Comparison of ENCODE assay signal across 1 cellular context in the genomic region with DNA sequence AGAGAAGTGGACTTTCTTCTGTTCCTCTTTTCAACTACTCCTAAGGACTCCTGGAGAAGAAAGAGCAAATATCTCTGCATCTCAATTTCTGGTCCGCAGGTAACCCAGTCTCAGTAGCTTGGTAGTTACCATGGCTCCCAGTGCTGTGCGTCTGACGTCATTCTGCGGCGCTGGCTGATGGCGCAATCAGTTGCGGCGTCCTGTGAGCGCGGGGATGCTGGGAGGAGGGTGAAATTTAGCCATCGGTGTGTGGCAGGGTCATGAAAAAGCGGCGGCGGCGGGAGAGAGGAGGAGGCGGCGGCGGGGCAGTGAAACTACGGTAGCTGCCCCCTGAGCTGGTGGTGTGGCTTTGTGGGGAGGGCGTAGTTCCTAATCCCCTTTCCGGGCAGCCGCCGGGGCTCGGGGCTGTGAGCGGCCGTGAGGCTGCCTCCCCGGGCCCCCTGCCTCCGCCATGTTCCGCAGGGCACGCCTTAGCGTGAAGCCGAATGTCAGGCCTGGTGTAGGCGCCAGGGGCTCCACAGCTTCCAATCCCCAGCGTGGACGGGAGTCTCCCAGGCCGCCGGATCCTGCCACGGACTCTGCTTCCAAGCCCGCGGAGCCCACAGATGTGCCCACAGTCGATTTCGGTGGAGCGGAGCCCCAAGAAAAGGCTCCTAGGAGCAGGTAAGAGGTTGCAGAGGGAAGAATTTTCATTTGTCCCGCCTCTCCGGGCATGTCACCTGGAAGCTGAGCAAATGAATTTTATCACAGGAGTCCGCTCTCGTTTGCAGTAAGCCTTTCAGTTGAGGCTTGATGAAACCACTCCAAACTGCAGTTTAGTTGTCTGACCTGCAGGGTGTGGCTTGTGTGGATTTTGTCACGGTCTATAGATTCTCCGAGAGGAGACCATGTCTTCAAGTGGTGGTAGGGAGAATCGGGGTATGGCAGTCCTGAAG.
TF ChIP-seq lines count a peak whose summit lies in the region.

A gene with protein sequence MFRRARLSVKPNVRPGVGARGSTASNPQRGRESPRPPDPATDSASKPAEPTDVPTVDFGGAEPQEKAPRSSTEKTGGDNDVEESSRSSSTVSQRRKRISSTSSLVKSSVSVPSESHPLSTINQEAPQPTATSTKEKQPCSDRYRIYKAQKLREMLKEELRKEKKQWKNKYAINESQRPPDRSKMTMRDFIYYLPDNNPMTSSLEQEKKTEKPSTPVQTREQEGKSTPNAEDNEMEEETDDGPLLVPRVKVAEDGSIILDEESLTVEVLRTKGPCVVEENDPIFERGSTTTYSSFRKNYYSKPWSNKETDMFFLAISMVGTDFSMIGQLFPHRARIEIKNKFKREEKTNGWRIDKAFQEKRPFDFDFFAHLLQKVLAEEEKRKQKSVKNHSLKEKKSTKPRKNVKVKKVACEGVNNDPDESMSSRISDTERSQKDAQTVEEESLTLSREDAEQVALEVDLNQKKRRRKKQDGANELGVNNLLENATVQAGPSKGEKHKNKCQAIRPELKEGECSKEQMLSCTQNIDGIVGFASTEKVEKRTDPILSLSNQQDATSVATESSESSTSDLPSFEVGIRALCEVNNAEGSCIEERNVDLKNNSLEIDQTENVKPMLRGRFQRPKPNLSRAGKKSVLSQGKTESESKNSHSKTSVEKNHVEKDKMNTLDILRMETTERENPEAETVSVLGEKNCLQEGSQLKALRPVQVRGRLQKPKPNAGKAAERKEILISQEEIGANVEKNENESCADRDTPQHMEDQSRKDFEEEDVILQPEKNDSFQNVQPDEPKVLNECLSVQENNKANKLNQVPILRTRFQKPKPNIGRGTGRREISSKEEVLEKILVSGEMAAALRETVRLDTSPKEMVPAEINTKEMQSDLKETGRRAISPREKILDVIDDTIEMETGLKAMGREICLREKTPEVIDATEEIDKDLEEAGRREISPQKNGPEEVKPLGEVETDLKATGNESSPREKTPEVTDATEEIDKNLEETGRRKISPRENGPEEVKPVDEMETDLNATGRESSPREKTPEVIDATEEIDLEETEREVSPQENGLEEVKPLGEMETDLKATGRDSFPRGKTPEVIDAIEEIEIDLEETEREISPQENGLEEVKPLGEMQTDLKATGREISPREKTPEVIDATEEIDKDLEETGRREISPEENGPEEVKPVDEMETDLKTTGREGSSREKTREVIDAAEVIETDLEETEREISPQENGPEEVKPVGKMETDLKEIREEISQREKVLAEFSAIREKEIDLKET (N-terminal part only) (plus strand): TSS at position 225 of the 935 bp plus-strand sequence. CDS start 227 bp downstream, at position 452.

TF ChIP-seq in WTC11, 78 proteins besides CTCF, POLR2A, EP300 and RAD21 (continued from another document and continues in another):
- TF ChIP-seq, protein P1, sequence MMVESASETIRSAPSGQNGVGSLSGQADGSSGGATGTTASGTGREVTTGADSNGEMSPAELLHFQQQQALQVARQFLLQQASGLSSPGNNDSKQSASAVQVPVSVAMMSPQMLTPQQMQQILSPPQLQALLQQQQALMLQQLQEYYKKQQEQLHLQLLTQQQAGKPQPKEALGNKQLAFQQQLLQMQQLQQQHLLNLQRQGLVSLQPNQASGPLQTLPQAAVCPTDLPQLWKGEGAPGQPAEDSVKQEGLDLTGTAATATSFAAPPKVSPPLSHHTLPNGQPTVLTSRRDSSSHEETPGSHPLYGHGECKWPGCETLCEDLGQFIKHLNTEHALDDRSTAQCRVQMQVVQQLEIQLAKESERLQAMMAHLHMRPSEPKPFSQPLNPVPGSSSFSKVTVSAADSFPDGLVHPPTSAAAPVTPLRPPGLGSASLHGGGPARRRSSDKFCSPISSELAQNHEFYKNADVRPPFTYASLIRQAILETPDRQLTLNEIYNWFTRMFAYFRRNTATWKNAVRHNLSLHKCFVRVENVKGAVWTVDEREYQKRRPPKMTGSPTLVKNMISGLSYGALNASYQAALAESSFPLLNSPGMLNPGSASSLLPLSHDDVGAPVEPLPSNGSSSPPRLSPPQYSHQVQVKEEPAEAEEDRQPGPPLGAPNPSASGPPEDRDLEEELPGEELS (CRISPR knock-in tag; IDR thresholded peaks at IDR 0.05) = no peak; the same call in 1 of the 2 replicates
- TF ChIP-seq, protein P2, sequence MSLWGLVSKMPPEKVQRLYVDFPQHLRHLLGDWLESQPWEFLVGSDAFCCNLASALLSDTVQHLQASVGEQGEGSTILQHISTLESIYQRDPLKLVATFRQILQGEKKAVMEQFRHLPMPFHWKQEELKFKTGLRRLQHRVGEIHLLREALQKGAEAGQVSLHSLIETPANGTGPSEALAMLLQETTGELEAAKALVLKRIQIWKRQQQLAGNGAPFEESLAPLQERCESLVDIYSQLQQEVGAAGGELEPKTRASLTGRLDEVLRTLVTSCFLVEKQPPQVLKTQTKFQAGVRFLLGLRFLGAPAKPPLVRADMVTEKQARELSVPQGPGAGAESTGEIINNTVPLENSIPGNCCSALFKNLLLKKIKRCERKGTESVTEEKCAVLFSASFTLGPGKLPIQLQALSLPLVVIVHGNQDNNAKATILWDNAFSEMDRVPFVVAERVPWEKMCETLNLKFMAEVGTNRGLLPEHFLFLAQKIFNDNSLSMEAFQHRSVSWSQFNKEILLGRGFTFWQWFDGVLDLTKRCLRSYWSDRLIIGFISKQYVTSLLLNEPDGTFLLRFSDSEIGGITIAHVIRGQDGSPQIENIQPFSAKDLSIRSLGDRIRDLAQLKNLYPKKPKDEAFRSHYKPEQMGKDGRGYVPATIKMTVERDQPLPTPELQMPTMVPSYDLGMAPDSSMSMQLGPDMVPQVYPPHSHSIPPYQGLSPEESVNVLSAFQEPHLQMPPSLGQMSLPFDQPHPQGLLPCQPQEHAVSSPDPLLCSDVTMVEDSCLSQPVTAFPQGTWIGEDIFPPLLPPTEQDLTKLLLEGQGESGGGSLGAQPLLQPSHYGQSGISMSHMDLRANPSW (CRISPR knock-in tag; conservative IDR thresholded peaks at IDR 0.05; ENCODE audit: low read depth) = no peak
- TF ChIP-seq ETV6 (CRISPR knock-in tag; IDR thresholded peaks at IDR 0.05) = no peak
- TF ChIP-seq ESRRA (CRISPR knock-in tag; IDR thresholded peaks at IDR 0.05; ENCODE audit: borderline replicate concordance) = no peak
- TF ChIP-seq, protein P3, sequence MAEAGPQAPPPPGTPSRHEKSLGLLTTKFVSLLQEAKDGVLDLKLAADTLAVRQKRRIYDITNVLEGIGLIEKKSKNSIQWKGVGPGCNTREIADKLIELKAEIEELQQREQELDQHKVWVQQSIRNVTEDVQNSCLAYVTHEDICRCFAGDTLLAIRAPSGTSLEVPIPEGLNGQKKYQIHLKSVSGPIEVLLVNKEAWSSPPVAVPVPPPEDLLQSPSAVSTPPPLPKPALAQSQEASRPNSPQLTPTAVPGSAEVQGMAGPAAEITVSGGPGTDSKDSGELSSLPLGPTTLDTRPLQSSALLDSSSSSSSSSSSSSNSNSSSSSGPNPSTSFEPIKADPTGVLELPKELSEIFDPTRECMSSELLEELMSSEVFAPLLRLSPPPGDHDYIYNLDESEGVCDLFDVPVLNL (CRISPR knock-in tag; IDR thresholded peaks at IDR 0.05; ENCODE audit: borderline replicate concordance, low read depth) = no peak
- no peak for TF ChIP-seq GRHL2 (CRISPR knock-in tag; IDR thresholded peaks at IDR 0.05; ENCODE audit: insufficient replicate concordance, severe bottlenecking)
- no peak for TF ChIP-seq HMGA2 (CRISPR knock-in tag; IDR thresholded peaks at IDR 0.05)
- no peak for TF ChIP-seq NR1H2 (CRISPR knock-in tag; IDR thresholded peaks at IDR 0.05)
- TF ChIP-seq, protein P4, sequence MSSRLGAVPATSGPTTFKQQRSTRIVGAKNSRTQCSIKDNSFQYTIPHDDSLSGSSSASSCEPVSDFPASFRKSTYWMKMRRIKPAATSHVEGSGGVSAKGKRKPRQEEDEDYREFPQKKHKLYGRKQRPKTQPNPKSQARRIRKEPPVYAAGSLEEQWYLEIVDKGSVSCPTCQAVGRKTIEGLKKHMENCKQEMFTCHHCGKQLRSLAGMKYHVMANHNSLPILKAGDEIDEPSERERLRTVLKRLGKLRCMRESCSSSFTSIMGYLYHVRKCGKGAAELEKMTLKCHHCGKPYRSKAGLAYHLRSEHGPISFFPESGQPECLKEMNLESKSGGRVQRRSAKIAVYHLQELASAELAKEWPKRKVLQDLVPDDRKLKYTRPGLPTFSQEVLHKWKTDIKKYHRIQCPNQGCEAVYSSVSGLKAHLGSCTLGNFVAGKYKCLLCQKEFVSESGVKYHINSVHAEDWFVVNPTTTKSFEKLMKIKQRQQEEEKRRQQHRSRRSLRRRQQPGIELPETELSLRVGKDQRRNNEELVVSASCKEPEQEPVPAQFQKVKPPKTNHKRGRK (CRISPR knock-in tag; IDR thresholded peaks at IDR 0.05; ENCODE audit: borderline replicate concordance) = no peak
- TF ChIP-seq, protein P5, sequence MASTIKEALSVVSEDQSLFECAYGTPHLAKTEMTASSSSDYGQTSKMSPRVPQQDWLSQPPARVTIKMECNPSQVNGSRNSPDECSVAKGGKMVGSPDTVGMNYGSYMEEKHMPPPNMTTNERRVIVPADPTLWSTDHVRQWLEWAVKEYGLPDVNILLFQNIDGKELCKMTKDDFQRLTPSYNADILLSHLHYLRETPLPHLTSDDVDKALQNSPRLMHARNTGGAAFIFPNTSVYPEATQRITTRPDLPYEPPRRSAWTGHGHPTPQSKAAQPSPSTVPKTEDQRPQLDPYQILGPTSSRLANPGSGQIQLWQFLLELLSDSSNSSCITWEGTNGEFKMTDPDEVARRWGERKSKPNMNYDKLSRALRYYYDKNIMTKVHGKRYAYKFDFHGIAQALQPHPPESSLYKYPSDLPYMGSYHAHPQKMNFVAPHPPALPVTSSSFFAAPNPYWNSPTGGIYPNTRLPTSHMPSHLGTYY (CRISPR knock-in tag; IDR thresholded peaks at IDR 0.05) = no peak
- TF ChIP-seq RELA (CRISPR knock-in tag; IDR thresholded peaks at IDR 0.05; ENCODE audit: borderline replicate concordance) = 0 out of 2 replicates have a peak, but pooled peaks have one; percentile 37
- peak; percentile 68; the same call in 1 of the 2 replicates for TF ChIP-seq ATF1 (CRISPR knock-in tag; IDR thresholded peaks at IDR 0.05)
- TF ChIP-seq, protein P6, sequence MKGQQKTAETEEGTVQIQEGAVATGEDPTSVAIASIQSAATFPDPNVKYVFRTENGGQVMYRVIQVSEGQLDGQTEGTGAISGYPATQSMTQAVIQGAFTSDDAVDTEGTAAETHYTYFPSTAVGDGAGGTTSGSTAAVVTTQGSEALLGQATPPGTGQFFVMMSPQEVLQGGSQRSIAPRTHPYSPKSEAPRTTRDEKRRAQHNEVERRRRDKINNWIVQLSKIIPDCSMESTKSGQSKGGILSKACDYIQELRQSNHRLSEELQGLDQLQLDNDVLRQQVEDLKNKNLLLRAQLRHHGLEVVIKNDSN (CRISPR knock-in tag; IDR thresholded peaks at IDR 0.05) = 0 out of 2 replicates have a peak, but pooled peaks have one; percentile 11
- TF ChIP-seq JAZF1 (CRISPR knock-in tag; IDR thresholded peaks at IDR 0.05) = no peak
- TF ChIP-seq, protein P7, sequence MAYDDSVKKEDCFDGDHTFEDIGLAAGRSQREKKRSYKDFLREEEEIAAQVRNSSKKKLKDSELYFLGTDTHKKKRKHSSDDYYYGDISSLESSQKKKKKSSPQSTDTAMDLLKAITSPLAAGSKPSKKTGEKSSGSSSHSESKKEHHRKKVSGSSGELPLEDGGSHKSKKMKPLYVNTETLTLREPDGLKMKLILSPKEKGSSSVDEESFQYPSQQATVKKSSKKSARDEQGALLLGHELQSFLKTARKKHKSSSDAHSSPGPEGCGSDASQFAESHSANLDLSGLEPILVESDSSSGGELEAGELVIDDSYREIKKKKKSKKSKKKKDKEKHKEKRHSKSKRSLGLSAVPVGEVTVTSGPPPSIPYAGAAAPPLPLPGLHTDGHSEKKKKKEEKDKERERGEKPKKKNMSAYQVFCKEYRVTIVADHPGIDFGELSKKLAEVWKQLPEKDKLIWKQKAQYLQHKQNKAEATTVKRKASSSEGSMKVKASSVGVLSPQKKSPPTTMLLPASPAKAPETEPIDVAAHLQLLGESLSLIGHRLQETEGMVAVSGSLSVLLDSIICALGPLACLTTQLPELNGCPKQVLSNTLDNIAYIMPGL (CRISPR knock-in tag; IDR thresholded peaks at IDR 0.05) = peak; percentile 84; the same call in 1 of the 2 replicates
- TF ChIP-seq, protein P8, sequence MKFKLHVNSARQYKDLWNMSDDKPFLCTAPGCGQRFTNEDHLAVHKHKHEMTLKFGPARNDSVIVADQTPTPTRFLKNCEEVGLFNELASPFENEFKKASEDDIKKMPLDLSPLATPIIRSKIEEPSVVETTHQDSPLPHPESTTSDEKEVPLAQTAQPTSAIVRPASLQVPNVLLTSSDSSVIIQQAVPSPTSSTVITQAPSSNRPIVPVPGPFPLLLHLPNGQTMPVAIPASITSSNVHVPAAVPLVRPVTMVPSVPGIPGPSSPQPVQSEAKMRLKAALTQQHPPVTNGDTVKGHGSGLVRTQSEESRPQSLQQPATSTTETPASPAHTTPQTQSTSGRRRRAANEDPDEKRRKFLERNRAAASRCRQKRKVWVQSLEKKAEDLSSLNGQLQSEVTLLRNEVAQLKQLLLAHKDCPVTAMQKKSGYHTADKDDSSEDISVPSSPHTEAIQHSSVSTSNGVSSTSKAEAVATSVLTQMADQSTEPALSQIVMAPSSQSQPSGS (CRISPR knock-in tag; IDR thresholded peaks at IDR 0.05; ENCODE audit: borderline replicate concordance, low read depth) = no peak
- TF ChIP-seq NR3C1 (CRISPR knock-in tag; conservative IDR thresholded peaks at IDR 0.05; ENCODE audit: low read depth) = no peak
- peak; percentile 99 for TF ChIP-seq CREM (CRISPR knock-in tag; IDR thresholded peaks at IDR 0.05)
- no peak for TF ChIP-seq ZNF396 (CRISPR knock-in tag; IDR thresholded peaks at IDR 0.05; ENCODE audit: borderline replicate concordance)
- TF ChIP-seq, protein P9, sequence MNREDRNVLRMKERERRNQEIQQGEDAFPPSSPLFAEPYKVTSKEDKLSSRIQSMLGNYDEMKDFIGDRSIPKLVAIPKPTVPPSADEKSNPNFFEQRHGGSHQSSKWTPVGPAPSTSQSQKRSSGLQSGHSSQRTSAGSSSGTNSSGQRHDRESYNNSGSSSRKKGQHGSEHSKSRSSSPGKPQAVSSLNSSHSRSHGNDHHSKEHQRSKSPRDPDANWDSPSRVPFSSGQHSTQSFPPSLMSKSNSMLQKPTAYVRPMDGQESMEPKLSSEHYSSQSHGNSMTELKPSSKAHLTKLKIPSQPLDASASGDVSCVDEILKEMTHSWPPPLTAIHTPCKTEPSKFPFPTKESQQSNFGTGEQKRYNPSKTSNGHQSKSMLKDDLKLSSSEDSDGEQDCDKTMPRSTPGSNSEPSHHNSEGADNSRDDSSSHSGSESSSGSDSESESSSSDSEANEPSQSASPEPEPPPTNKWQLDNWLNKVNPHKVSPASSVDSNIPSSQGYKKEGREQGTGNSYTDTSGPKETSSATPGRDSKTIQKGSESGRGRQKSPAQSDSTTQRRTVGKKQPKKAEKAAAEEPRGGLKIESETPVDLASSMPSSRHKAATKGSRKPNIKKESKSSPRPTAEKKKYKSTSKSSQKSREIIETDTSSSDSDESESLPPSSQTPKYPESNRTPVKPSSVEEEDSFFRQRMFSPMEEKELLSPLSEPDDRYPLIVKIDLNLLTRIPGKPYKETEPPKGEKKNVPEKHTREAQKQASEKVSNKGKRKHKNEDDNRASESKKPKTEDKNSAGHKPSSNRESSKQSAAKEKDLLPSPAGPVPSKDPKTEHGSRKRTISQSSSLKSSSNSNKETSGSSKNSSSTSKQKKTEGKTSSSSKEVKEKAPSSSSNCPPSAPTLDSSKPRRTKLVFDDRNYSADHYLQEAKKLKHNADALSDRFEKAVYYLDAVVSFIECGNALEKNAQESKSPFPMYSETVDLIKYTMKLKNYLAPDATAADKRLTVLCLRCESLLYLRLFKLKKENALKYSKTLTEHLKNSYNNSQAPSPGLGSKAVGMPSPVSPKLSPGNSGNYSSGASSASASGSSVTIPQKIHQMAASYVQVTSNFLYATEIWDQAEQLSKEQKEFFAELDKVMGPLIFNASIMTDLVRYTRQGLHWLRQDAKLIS (CRISPR knock-in tag; IDR thresholded peaks at IDR 0.05; ENCODE audit: borderline replicate concordance) = no peak
- TF ChIP-seq, protein P10, sequence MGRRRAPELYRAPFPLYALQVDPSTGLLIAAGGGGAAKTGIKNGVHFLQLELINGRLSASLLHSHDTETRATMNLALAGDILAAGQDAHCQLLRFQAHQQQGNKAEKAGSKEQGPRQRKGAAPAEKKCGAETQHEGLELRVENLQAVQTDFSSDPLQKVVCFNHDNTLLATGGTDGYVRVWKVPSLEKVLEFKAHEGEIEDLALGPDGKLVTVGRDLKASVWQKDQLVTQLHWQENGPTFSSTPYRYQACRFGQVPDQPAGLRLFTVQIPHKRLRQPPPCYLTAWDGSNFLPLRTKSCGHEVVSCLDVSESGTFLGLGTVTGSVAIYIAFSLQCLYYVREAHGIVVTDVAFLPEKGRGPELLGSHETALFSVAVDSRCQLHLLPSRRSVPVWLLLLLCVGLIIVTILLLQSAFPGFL (CRISPR knock-in tag; IDR thresholded peaks at IDR 0.05; ENCODE audit: borderline replicate concordance) = no peak
